ENCODE assay signal across 8 cellular contexts in the genomic region with DNA sequence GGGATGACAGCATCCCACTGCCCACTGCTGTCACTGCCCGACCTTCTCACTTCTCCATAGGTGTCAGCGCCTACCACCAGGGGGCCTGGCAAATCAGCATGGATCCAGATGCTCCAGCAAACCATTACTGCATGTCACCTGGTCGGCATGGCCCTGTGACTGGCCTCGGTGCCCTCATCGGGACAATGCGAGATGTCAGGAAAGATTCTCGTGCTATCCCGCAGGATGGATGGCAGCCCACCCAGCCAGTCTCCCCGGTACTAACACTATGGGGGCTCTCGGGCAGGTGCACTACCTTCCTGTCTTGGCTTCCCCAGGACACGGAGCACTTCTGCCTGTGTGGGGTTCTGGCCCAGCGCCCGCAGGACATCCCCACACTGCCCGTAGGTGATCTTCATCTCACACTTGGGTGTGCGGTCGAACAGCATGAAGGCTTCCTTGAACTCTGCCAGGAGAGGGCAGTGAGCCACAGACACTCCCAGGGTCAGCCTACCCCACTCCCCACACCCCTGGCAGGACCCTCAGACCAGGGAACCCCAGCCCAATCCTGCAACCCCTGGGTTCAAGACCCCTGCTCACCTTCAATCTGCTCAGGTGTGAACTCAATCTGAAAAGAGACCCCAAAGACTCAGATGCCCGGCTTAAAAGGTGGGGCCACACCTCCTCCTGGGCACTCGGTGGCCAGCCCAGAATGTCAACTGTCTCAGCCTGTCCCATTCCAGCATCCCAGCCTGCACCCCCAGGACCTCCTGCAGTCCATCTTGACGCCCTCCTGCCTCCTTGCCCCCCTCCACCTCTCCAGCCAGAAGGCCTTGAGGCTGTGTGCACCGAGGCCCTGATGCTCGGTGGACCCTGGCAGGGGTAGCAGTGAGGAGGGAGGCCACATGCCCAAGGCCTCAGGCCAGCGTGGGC. TPM values are rescaled to one million over a fixed set of nuclear protein-coding genes. Genes with fewer than 3 reads are reported as not detected.
DNase-seq lines count a peak whose midpoint lies in the region; ATAC-seq and TF ChIP-seq lines count a peak whose summit lies in the region.

No MANE protein-coding gene starts in this region.

- no peaks in the 10 kb centered on the region for H3K36me3 Mint-ChIP-seq in activated CD4-positive, alpha-beta memory T cell treated with anti-CD3 and anti-CD28 coated beads, Interleukin-2, amount 10 ng/mL, durations not matched to agents 7 days and 5 days (ENCODE audit: low read depth)

- in situ Hi-C loops in GM13976 (cut with MboI; ENCODE audit: low sequenced_read_pairs, unreplicated experiment), result no loop called here

- POLR2A ChIA-PET in activated CD4-positive, alpha-beta memory T cell treated with anti-CD3 and anti-CD28 coated beads, Interleukin-2, amount 10 ng/mL, durations not matched to agents 7 days and 5 days (lab: Charles Lee), result no interaction called here

- no peak for ATAC-seq in GM18867 (IDR thresholded peaks at IDR 0.05; ENCODE audit: unreplicated experiment)

- H3K27ac Mint-ChIP-seq in activated CD4-positive, alpha-beta memory T cell treated with anti-CD3 and anti-CD28 coated beads, Interleukin-2, amount 10 ng/mL, durations not matched to agents 7 days and 5 days, result no peak overlapping the region

- TF ChIP-seq CTCF in AG09319 (IDR thresholded peaks at IDR 0.05; ENCODE audit: low read depth, low read length), result peak; percentile 32
- TF ChIP-seq CTCF in GM13976 (IDR thresholded peaks at IDR 0.05; ENCODE audit: borderline replicate concordance, control extremely low read depth, extremely low read depth, insufficient read depth, missing control alignments), result peak; percentile 10

- no peaks in the 10 kb centered on the region for H3K4me1 Mint-ChIP-seq in activated CD4-positive, alpha-beta memory T cell treated with anti-CD3 and anti-CD28 coated beads, Interleukin-2, amount 10 ng/mL, durations not matched to agents 7 days and 5 days

- CTCF ChIA-PET in activated CD4-positive, alpha-beta memory T cell treated with anti-CD3 and anti-CD28 coated beads, Interleukin-2, amount 10 ng/mL, durations not matched to agents 7 days and 5 days (lab: Charles Lee), result interaction anchor here (0.7 to 1.0 kb wide), 5 partner anchors 9 to 429 kb away, joined by 3 to 4 read pairs (median 4); no protein-coding TSS in a partner anchor

- DNase-seq in AG09319 (ENCODE audit: extremely low read depth, low read depth) (no peak), GM13976 (ENCODE audit: low spot score) (no peak), left kidney (ENCODE audit: low read depth, low spot score) (peak; percentile 72), GM19238 (ENCODE audit: insufficient read length, low spot score) (no peak), AG08395 (ENCODE audit: low spot score) (no peak), nucleus accumbens (lab: John Stamatoyannopoulos, UW) (no peak)
- DNase-seq in activated CD4-positive, alpha-beta memory T cell treated with anti-CD3 and anti-CD28 coated beads, Interleukin-2, amount 10 ng/mL, durations not matched to agents 7 days and 5 days, result peak; percentile 30

- H3K4me3 Mint-ChIP-seq in activated CD4-positive, alpha-beta memory T cell treated with anti-CD3 and anti-CD28 coated beads, Interleukin-2, amount 10 ng/mL, durations not matched to agents 7 days and 5 days, result no peak overlapping the region

- H3K9me3 Mint-ChIP-seq in activated CD4-positive, alpha-beta memory T cell treated with anti-CD3 and anti-CD28 coated beads, Interleukin-2, amount 10 ng/mL, durations not matched to agents 7 days and 5 days, result no peaks in the 10 kb centered on the region

- H3K27me3 Mint-ChIP-seq in activated CD4-positive, alpha-beta memory T cell treated with anti-CD3 and anti-CD28 coated beads, Interleukin-2, amount 10 ng/mL, durations not matched to agents 7 days and 5 days, result peaks cover 4% of the 10 kb centered on the region

RNA-seq across cellular contexts. Expression of a gene that starts 2.6 kb away (rescaled TPM):
- total RNA-seq in activated CD4-positive, alpha-beta memory T cell treated with anti-CD3 and anti-CD28 coated beads, Interleukin-2, amount 10 ng/mL, durations not matched to agents 7 days and 5 days, result not detected

RNA-seq across cellular contexts. Expression of a gene that starts 16.9 kb away (rescaled TPM):
- total RNA-seq in activated CD4-positive, alpha-beta memory T cell treated with anti-CD3 and anti-CD28 coated beads, Interleukin-2, amount 10 ng/mL, durations not matched to agents 7 days and 5 days, result not detected

Comparison
In these comparisons a context has a peak if more than half of its experiments do, and no peak if none do; other contexts are left out.
1. DNase-seq: peak in activated CD4-positive, alpha-beta memory T cell treated with anti-CD3 and anti-CD28 coated beads, Interleukin-2, amount 10 ng/mL, durations not matched to agents 7 days and 5 days (single experiment) and left kidney (single experiment); none in AG09319 (single experiment), GM13976 (single experiment), GM19238 (single experiment), AG08395 (single experiment) and nucleus accumbens (0 of 56).